ENCODE assay signal across 8 cellular contexts in the genomic region with DNA sequence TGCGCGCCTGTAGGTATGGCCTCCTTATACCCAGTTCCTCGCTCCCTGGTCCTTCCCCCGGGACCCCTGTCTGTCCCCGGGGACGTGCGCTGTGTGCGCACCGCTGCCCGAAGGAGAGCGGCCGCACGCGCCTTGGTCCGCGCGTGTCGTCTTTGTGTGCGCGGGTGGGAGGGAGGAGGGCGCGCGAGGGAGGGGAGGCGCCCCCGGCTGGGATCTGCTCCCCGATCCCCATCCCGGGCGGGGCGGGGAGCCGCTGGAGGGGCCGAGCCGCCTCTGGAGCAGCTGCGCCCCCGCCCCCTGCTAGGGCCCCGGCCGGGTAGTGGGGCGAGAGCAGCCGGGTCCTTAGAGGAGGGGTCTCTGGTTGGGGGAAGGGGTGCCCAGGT. TPM values are rescaled to one million over a fixed set of nuclear protein-coding genes. Genes with fewer than 3 reads are reported as not detected.
DNase-seq lines count a peak whose midpoint lies in the region; ATAC-seq and TF ChIP-seq lines count a peak whose summit lies in the region.

No MANE protein-coding gene starts in this region.

- H3K4me2 ChIP-seq in SK-N-SH = peak overlapping the region; percentile 99

- TF ChIP-seq POLR2A in gastrocnemius medialis (IDR thresholded peaks at IDR 0.05) = no peak

- no peaks in the 10 kb centered on the region for H3K9me3 ChIP-seq in SK-N-SH
- no peaks in the 10 kb centered on the region for H3K9me3 ChIP-seq in gastrocnemius medialis

- H3K79me2 ChIP-seq in SK-N-SH (ENCODE audit: insufficient read depth) = no peaks in the 10 kb centered on the region

- H3K27me3 ChIP-seq in SK-N-SH (ENCODE audit: insufficient read depth) = no peaks in the 10 kb centered on the region
- H3K27me3 ChIP-seq in gastrocnemius medialis = no peaks in the 10 kb centered on the region

- in situ Hi-C loops in gastrocnemius medialis (cut with MboI; ENCODE audit: low sequenced_read_pairs in 4 of 4) = no loop called here

- peaks cover 26% of the 10 kb centered on the region; the same call in 1 of the 2 replicates for H4K20me1 ChIP-seq in SK-N-SH (ENCODE audit: insufficient read depth)

- no peak for TF ChIP-seq EP300 in SK-N-SH (IDR thresholded peaks at IDR 0.05; ENCODE audit: borderline replicate concordance in 1 of 2, low read depth in 1 of 2, low read length in 1 of 2)

- ATAC-seq in gastrocnemius medialis = peak; percentile 38 to 46
- ATAC-seq in GM18519 (IDR thresholded peaks at IDR 0.05; ENCODE audit: low FRiP score, unreplicated experiment) = no peak

- no peaks in the 10 kb centered on the region for H3K9me2 ChIP-seq in SK-N-SH

- H3K4me3 ChIP-seq in SK-N-SH (ENCODE audit: low read depth in 2 of 2, low read length in 1 of 2) (peak overlapping the region; percentile 89 to 96), gastrocnemius medialis (peak overlapping the region; percentile 88 to 98 (median 90))

- no peaks in the 10 kb centered on the region for H3F3A ChIP-seq in SK-N-SH (replicated peaks; ENCODE audit: insufficient read depth)

- DNase-seq in NCI-H82 (lab: John Stamatoyannopoulos, UW) = peak; percentile 70
- no peak for DNase-seq in NCI-H82 treated with DMSO at 0.1 percent for 48 hours (lab: John Stamatoyannopoulos, UW; ENCODE audit: unreplicated experiment)
- DNase-seq in SK-N-SH = peak; percentile 83
- DNase-seq in germinal center (ENCODE audit: low spot score) = peak; percentile 69
- no peak for DNase-seq in gastrocnemius medialis
- no peak for DNase-seq in NOMO-1 (lab: John Stamatoyannopoulos, UW; ENCODE audit: unreplicated experiment in 2 of 2)
- no peak for DNase-seq in cortex of kidney (lab: John Stamatoyannopoulos, UW)

- CTCF ChIA-PET in SK-N-SH (lab: Yijun Ruan, JAX) = interaction anchor here (0.9 to 15.8 kb wide), 5 partner anchors 15 to 164 kb away, joined by 3 to 421 read pairs (median 4); a partner anchor contains a TSS

- H3K36me3 ChIP-seq in SK-N-SH (replicated peaks in 1 of 2; ENCODE audit: control insufficient read depth in 1 of 2, insufficient read depth in 2 of 2, low read length in 1 of 2) (no peaks in the 10 kb centered on the region), gastrocnemius medialis (no peaks in the 10 kb centered on the region)

- intact Hi-C loops in gastrocnemius medialis (cut with DNase I; ENCODE audit: low total_unique reads) = loop anchor here (2.0 kb wide), 1 partner anchor 20 kb away; no protein-coding TSS in a partner anchor

- H3K4me1 ChIP-seq in SK-N-SH (ENCODE audit: control insufficient read depth in 1 of 2, insufficient read depth in 2 of 2, low read depth in 1 of 2, low read length in 1 of 2) (peaks cover 0 to 34% of the 10 kb centered on the region in 2 experiments; a peak in 1 of 4 replicates), gastrocnemius medialis (peaks cover 27 to 30% of the 10 kb centered on the region in 2 donors)

- H3K9ac ChIP-seq in SK-N-SH = peak overlapping the region; percentile 63

- TF ChIP-seq CTCF in SK-N-SH (IDR thresholded peaks at IDR 0.05) (no peak), gastrocnemius medialis (IDR thresholded peaks at IDR 0.05 in 4 of 5, conservative IDR thresholded peaks at IDR 0.05 in 1 of 5) (no peak)

- peak overlapping the region; percentile 82 for H2AFZ ChIP-seq in SK-N-SH (ENCODE audit: low read depth)

- TF ChIP-seq RAD21 in SK-N-SH (IDR thresholded peaks at IDR 0.05; ENCODE audit: low read length) = no peak

- peak overlapping the region in 1 of 2 experiments; percentile 87; a peak in 1 of 4 replicates for H3K27ac ChIP-seq in SK-N-SH (ENCODE audit: low read depth in 2 of 2, low read length in 1 of 2)
- H3K27ac ChIP-seq in gastrocnemius medialis = peak overlapping the region; percentile 83 to 94 (median 87)

- POLR2A ChIA-PET in SK-N-SH (lab: Yijun Ruan, JAX) = interaction anchor here (0.6 to 2.2 kb wide), 5 partner anchors 76 to 392 kb away, joined by 3 to 19 read pairs (median 4); a partner anchor contains a TSS

- WGBS in SK-N-SH (ENCODE audit: low lambda C conversion rate) = 2% methylated on average over 9 of the region's 38 CpGs

TF ChIP-seq in SK-N-SH, 30 proteins besides CTCF, POLR2A, EP300 and RAD21:
- TF ChIP-seq, protein P1, sequence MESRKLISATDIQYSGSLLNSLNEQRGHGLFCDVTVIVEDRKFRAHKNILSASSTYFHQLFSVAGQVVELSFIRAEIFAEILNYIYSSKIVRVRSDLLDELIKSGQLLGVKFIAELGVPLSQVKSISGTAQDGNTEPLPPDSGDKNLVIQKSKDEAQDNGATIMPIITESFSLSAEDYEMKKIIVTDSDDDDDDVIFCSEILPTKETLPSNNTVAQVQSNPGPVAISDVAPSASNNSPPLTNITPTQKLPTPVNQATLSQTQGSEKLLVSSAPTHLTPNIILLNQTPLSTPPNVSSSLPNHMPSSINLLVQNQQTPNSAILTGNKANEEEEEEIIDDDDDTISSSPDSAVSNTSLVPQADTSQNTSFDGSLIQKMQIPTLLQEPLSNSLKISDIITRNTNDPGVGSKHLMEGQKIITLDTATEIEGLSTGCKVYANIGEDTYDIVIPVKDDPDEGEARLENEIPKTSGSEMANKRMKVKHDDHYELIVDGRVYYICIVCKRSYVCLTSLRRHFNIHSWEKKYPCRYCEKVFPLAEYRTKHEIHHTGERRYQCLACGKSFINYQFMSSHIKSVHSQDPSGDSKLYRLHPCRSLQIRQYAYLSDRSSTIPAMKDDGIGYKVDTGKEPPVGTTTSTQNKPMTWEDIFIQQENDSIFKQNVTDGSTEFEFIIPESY (IDR thresholded peaks at IDR 0.05; ENCODE audit: borderline replicate concordance, low read depth) = no peak
- TF ChIP-seq FOXM1 (IDR thresholded peaks at IDR 0.05; ENCODE audit: low read depth) (no peak), POLR2AphosphoS5 (IDR thresholded peaks at IDR 0.05; ENCODE audit: low read depth, low read length) (no peak), MEF2A (IDR thresholded peaks at IDR 0.05; ENCODE audit: borderline replicate concordance, low read depth) (no peak), MXI1 (IDR thresholded peaks at IDR 0.05; ENCODE audit: low read depth, low read length) (no peak), SMC3 (IDR thresholded peaks at IDR 0.05; ENCODE audit: low read depth, low read length) (no peak), GABPA (IDR thresholded peaks at IDR 0.05; ENCODE audit: low read depth) (no peak), GATA2 (CRISPR knock-in tag; IDR thresholded peaks at IDR 0.05) (no peak), FOSL2 (IDR thresholded peaks at IDR 0.05; ENCODE audit: borderline replicate concordance, low read depth) (no peak), JUND (IDR thresholded peaks at IDR 0.05) (no peak)
- TF ChIP-seq, protein P2, sequence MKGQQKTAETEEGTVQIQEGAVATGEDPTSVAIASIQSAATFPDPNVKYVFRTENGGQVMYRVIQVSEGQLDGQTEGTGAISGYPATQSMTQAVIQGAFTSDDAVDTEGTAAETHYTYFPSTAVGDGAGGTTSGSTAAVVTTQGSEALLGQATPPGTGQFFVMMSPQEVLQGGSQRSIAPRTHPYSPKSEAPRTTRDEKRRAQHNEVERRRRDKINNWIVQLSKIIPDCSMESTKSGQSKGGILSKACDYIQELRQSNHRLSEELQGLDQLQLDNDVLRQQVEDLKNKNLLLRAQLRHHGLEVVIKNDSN (IDR thresholded peaks at IDR 0.05; ENCODE audit: borderline replicate concordance, low read depth) = no peak
- TF ChIP-seq, protein P3, sequence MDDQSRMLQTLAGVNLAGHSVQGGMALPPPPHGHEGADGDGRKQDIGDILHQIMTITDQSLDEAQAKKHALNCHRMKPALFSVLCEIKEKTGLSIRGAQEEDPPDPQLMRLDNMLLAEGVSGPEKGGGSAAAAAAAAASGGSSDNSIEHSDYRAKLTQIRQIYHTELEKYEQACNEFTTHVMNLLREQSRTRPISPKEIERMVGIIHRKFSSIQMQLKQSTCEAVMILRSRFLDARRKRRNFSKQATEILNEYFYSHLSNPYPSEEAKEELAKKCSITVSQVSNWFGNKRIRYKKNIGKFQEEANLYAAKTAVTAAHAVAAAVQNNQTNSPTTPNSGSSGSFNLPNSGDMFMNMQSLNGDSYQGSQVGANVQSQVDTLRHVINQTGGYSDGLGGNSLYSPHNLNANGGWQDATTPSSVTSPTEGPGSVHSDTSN (IDR thresholded peaks at IDR 0.05) = no peak
- TF ChIP-seq, protein P4, sequence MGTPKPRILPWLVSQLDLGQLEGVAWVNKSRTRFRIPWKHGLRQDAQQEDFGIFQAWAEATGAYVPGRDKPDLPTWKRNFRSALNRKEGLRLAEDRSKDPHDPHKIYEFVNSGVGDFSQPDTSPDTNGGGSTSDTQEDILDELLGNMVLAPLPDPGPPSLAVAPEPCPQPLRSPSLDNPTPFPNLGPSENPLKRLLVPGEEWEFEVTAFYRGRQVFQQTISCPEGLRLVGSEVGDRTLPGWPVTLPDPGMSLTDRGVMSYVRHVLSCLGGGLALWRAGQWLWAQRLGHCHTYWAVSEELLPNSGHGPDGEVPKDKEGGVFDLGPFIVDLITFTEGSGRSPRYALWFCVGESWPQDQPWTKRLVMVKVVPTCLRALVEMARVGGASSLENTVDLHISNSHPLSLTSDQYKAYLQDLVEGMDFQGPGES (IDR thresholded peaks at IDR 0.05; ENCODE audit: low read depth, low read length) = no peak

RNA-seq across cellular contexts. Expression of a gene that starts 0.4 kb away (rescaled TPM):
- 3.8 and 4.7 TPM in 2 replicates for polyA plus RNA-seq in SK-N-SH (2012; rRNA removed)
- 1.5 and 3.3 TPM in 2 replicates for polyA plus RNA-seq in SK-N-SH (2012; cell fraction: cytosol; rRNA removed)
- polyA plus RNA-seq in SK-N-SH (2012; cell fraction: nucleus; rRNA removed) = 8.5 and 19.3 TPM in 2 replicates
- total RNA-seq in gastrocnemius medialis = 10 to 100 TPM; 32.7 to 62.0 (median 43.5) TPM

Comparison
In these comparisons a context has a peak if more than half of its experiments do, and no peak if none do; other contexts are left out.
1. DNase-seq: peak in NCI-H82 (single experiment), SK-N-SH (single experiment) and germinal center (single experiment); none in NCI-H82 treated with DMSO at 0.1 percent for 48 hours (single experiment), gastrocnemius medialis (0 of 2), NOMO-1 (0 of 2) and cortex of kidney (single experiment).